Comparison of ENCODE assay signal across 1 cellular context in the genomic region with DNA sequence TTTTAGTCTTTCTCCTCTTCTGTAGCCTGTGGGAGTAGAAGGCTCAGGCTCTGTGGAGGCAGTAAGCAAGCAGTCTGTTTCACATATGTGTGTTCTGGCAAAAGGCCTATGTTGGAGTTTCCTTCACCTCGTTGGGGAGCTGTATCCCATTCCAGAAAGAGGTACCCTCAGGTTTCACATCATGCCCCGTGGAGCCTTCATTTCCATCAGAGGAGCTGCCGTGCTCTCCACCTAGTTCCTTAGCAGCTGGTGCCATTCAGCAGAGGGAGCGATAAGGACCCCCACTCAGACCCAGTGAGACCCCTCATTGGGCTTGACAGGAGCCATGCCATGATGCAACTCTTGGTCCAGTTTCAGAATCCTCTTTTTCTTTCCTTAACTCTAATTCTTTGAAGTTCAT.
TF ChIP-seq lines count a peak whose summit lies in the region.

No MANE protein-coding gene starts in this region.

TF ChIP-seq in IMR-90, 13 proteins besides CTCF, POLR2A, EP300 and RAD21 (continued from another document):
- TF ChIP-seq BHLHE40 (IDR thresholded peaks at IDR 0.05; ENCODE audit: low read depth, low read length) (no peak), RCOR1 (IDR thresholded peaks at IDR 0.05; ENCODE audit: insufficient replicate concordance, low read length) (no peak), RFX5 (IDR thresholded peaks at IDR 0.05; ENCODE audit: low read depth, low read length) (no peak), CEBPB (IDR thresholded peaks at IDR 0.05; ENCODE audit: low read depth, low read length) (no peak), FOS (IDR thresholded peaks at IDR 0.05; ENCODE audit: low read depth, low read length) (no peak), MAZ (IDR thresholded peaks at IDR 0.05; ENCODE audit: borderline replicate concordance, low read depth, low read length) (no peak), MAFK (IDR thresholded peaks at IDR 0.05; ENCODE audit: low read depth, low read length) (no peak), CHD1 (IDR thresholded peaks at IDR 0.05; ENCODE audit: low read depth, low read length) (no peak), SMC3 (IDR thresholded peaks at IDR 0.05; ENCODE audit: low read depth, low read length) (no peak)
- TF ChIP-seq, protein P1, sequence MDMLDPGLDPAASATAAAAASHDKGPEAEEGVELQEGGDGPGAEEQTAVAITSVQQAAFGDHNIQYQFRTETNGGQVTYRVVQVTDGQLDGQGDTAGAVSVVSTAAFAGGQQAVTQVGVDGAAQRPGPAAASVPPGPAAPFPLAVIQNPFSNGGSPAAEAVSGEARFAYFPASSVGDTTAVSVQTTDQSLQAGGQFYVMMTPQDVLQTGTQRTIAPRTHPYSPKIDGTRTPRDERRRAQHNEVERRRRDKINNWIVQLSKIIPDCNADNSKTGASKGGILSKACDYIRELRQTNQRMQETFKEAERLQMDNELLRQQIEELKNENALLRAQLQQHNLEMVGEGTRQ (IDR thresholded peaks at IDR 0.05; ENCODE audit: low read depth, low read length) = no peak
- TF ChIP-seq, protein P2, sequence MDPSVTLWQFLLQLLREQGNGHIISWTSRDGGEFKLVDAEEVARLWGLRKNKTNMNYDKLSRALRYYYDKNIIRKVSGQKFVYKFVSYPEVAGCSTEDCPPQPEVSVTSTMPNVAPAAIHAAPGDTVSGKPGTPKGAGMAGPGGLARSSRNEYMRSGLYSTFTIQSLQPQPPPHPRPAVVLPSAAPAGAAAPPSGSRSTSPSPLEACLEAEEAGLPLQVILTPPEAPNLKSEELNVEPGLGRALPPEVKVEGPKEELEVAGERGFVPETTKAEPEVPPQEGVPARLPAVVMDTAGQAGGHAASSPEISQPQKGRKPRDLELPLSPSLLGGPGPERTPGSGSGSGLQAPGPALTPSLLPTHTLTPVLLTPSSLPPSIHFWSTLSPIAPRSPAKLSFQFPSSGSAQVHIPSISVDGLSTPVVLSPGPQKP (IDR thresholded peaks at IDR 0.05; ENCODE audit: borderline replicate concordance, low read depth, low read length) = no peak
